In genomic region chr11:128926437-128927107, GRCh38 we compare ENCODE assay signal across 34 cellular contexts. TPM values are rescaled to one million over a fixed set of nuclear protein-coding genes. Genes with fewer than 3 reads are reported as not detected.
"Had no signal": no experiment of that assay in that cellular context is flagged by ENCODE, and none has a peak within 500 bp of the region (broad histone marks: within the 10 kb centered on the region; RNA-seq: fewer than 3 reads in every experiment).

No MANE protein-coding gene starts in this region.

- H3K4me2 ChIP-seq: smooth muscle cell had no signal

- H3K9me3 Mint-ChIP-seq: activated B cell treated with CpG ODN at 0.5 μM for 24 hours; activated naive CD4-positive, alpha-beta T cell treated with anti-CD3 and anti-CD28 coated beads, Interleukin-2, amount 50 U/mL, for 72 hours; activated T-cell treated with anti-CD3 and anti-CD28 coated beads, Interleukin-2, amount 50 U/mL, for 72 hours; stimulated activated naive B cell treated with anti-CD40 and anti-IgM and Interleukin-4, amounts not matched to agents 10 μg/mL and 1 μg/mL and 100 μg/mL, for 72 hours had no signal

- ATAC-seq: activated naive CD4-positive, alpha-beta T cell treated with anti-CD3 and anti-CD28 coated beads, Interleukin-2, amount 50 U/mL, for 72 hours; activated T-cell treated with anti-CD3 and anti-CD28 coated beads, Interleukin-2, amount 50 U/mL, for 72 hours; esophagus mucosa; foreskin keratinocyte; left cardiac atrium; left ventricle myocardium superior; mucosa of descending colon; stimulated activated naive B cell treated with anti-CD40 and anti-IgM and Interleukin-4, amounts not matched to agents 10 μg/mL and 1 μg/mL and 100 μg/mL, for 72 hours had no signal

- H3K36me3 Mint-ChIP-seq: activated naive CD4-positive, alpha-beta T cell treated with anti-CD3 and anti-CD28 coated beads, Interleukin-2, amount 50 U/mL, for 72 hours; brain had no signal

- H3K36me3 ChIP-seq: ascending aorta, cardiac muscle cell, right atrium auricular region, stomach, thyroid gland, upper lobe of left lung, vagina had no signal

- H3K27me3 ChIP-seq: ascending aorta, foreskin keratinocyte, right atrium auricular region, thyroid gland, upper lobe of left lung, vagina had no signal

- H3K4me3 Mint-ChIP-seq: activated B cell treated with CpG ODN at 0.5 μM for 24 hours; activated T-cell treated with anti-CD3 and anti-CD28 coated beads, Interleukin-2, amount 50 U/mL, for 72 hours; brain; nephron progenitor cell; stimulated activated naive B cell treated with anti-CD40 and anti-IgM and Interleukin-4, amounts not matched to agents 10 μg/mL and 1 μg/mL and 100 μg/mL, for 72 hours had no signal

- H3K27ac Mint-ChIP-seq: activated B cell treated with CpG ODN at 0.5 μM for 24 hours; activated naive CD4-positive, alpha-beta T cell treated with anti-CD3 and anti-CD28 coated beads, Interleukin-2, amount 50 U/mL, for 72 hours; activated T-cell treated with anti-CD3 and anti-CD28 coated beads, Interleukin-2, amount 50 U/mL, for 72 hours; nephron progenitor cell; stimulated activated naive B cell treated with anti-CD40 and anti-IgM and Interleukin-4, amounts not matched to agents 10 μg/mL and 1 μg/mL and 100 μg/mL, for 72 hours had no signal

- H3K9me3 ChIP-seq: ascending aorta, mucosa of descending colon, right atrium auricular region, stomach, thyroid gland, upper lobe of left lung, vagina had no signal

- DNase-seq: activated B cell treated with CpG ODN at 0.5 μM for 24 hours; activated naive CD4-positive, alpha-beta T cell; activated T-cell treated with anti-CD3 and anti-CD28 coated beads for 4 hours; activated T-cell treated with anti-CD3 and anti-CD28 coated beads, Interleukin-2, amount 50 U/mL, for 72 hours; cerebellar nuclear complex; dorsolateral prefrontal cortex; foreskin keratinocyte; islet precursor cell; left cardiac atrium; left ventricle myocardium superior; mucosa of descending colon; nephron progenitor cell; occipital lobe; stimulated activated CD4-positive, alpha-beta T cell treated with anti-CD3 and anti-CD28 coated beads, Interleukin-15, amount 100 ng/mL, for 24 hours; stimulated activated CD4-positive, alpha-beta T cell treated with anti-CD3 and anti-CD28 coated beads, Interleukin-2, amount 100 ng/mL, for 24 hours; stimulated activated naive B cell treated with anti-CD40 and anti-IgM and Interleukin-4, amounts not matched to agents 10 μg/mL and 1 μg/mL and 100 μg/mL, for 72 hours; stomach; T-helper 2 cell; thyroid gland; upper lobe of left lung had no signal

- H3K4me1 ChIP-seq: ascending aorta, foreskin keratinocyte, right atrium auricular region, stomach, thyroid gland, upper lobe of left lung, vagina had no signal

- H3K27ac ChIP-seq: ascending aorta, cardiac muscle cell, coronary artery, dorsolateral prefrontal cortex, foreskin keratinocyte, right atrium auricular region, stomach, thyroid gland, upper lobe of left lung, vagina had no signal

- H3K4me3 ChIP-seq: ascending aorta, cardiac muscle cell, coronary artery, dorsolateral prefrontal cortex, mucosa of descending colon, right atrium auricular region, smooth muscle cell, stomach, thyroid gland, upper lobe of left lung, vagina had no signal

RNA-seq across cellular contexts. Expression of gene TP53AIP1, which starts 16.1 kb away (rescaled TPM):
- total RNA-seq: activated B cell treated with CpG ODN at 0.5 μM for 24 hours; activated naive CD4-positive, alpha-beta T cell treated with anti-CD3 and anti-CD28 coated beads, Interleukin-2, amount 50 U/mL, for 72 hours; ascending aorta; cardiac muscle cell; glomerular endothelial cell; left cardiac atrium; left ventricle myocardium superior; lung microvascular endothelial cell; pulmonary artery endothelial cell; right atrium auricular region; stomach; thyroid gland had no signal

RNA-seq across cellular contexts. Expression of gene KCNJ5, which starts 35.4 kb away (rescaled TPM):
- total RNA-seq: activated B cell treated with CpG ODN at 0.5 μM for 24 hours; activated naive CD4-positive, alpha-beta T cell treated with anti-CD3 and anti-CD28 coated beads, Interleukin-2, amount 50 U/mL, for 72 hours; lung microvascular endothelial cell; myocyte; pulmonary artery endothelial cell; smooth muscle cell had no signal

RNA-seq across cellular contexts. Expression of gene KCNJ1, which starts 59.5 kb away (rescaled TPM):
- total RNA-seq: activated B cell treated with CpG ODN at 0.5 μM for 24 hours; activated naive CD4-positive, alpha-beta T cell treated with anti-CD3 and anti-CD28 coated beads, Interleukin-2, amount 50 U/mL, for 72 hours; activated T-cell treated with anti-CD3 and anti-CD28 coated beads, Interleukin-2, amount 50 U/mL, for 72 hours; ascending aorta; cardiac muscle cell; esophagus mucosa; foreskin keratinocyte; glomerular endothelial cell; left cardiac atrium; mesenteric fat pad; mucosa of descending colon; occipital lobe; pulmonary artery endothelial cell; right atrium auricular region; stomach had no signal
